In the genomic region with DNA sequence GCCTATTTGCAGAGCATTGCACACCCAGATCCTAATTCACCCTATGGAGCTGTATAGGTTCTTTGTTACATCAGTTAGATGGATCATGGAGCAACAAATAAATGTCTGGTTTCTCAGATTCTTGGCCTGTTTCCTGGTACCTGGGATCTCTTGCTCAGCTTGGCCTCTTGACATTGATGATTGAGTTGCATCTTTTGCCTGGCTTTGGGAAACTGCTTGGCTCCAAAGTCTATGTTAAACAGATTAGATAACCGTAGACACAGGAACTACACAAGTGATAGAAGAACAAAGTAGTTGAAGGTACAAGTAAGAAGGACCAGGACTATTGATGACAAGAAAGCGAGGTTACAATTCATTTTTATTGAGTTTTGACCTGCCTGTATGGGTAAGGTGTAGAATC, we compare ENCODE assay signal across 8 cellular contexts.
"Had no signal": no experiment of that assay in that cellular context is flagged by ENCODE, and none has a peak within 500 bp of the region (broad histone marks: within the 10 kb centered on the region; RNA-seq: fewer than 3 reads in every experiment).

No MANE protein-coding gene starts in this region.

- FAIRE-seq: G401.6, GM12878, GM12891, GM12892, GM18507, GM19239 had no signal

- H3K4me3 ChIP-seq: GM12878 had no signal

- DNase-seq: GDM1, GF-D8 had no signal

- ATAC-seq: GM12878 had no signal
